Comparison of ENCODE assay signal across 23 cellular contexts in genomic region chr7:77457779-77458178, GRCh38.
"Had no signal": no experiment of that assay in that cellular context is flagged by ENCODE, and none has a peak within 500 bp of the region (broad histone marks: within the 10 kb centered on the region; RNA-seq: fewer than 3 reads in every experiment).

No MANE protein-coding gene starts in this region.

- H3K9me3 ChIP-seq: colonic mucosa, lower lobe of right lung, ovary, sigmoid colon, stomach, testis had no signal

- DNase-seq: activated CD4-positive, alpha-beta T cell treated with anti-CD3 and anti-CD28 coated beads for 1 hour; activated CD8-positive, alpha-beta memory T cell treated with anti-CD3 and anti-CD28 coated beads for 24 hours; activated CD8-positive, alpha-beta memory T cell treated with anti-CD3 and anti-CD28 coated beads, Interleukin-2, amount 50 U/mL, for 48 hours; activated effector memory CD4-positive, alpha-beta T cell treated with anti-CD3 and anti-CD28 coated beads, Interleukin-2, amount 50 U/mL, for 16 hours; activated naive CD4-positive, alpha-beta T cell treated with anti-CD3 and anti-CD28 coated beads, Interleukin-2, amount 50 U/mL, for 16 hours; activated T-cell treated with anti-CD3 and anti-CD28 coated beads, Interleukin-2, amount 50 U/mL, for 48 hours; aorta; brain microvascular endothelial cell; central memory CD4-positive, alpha-beta T cell; colonic mucosa; hypothalamus; islet precursor cell; lower lobe of right lung; natural killer cell; ovary; sigmoid colon; stimulated activated CD4-positive, alpha-beta T cell treated with anti-CD3 and anti-CD28 coated beads, Interleukin-4, amount 100 ng/mL, for 24 hours; stomach; testis had no signal

- H3K4me1 Mint-ChIP-seq: stimulated activated effector memory CD8-positive, alpha-beta T cell treated with anti-CD3 and anti-CD28 coated beads, Interleukin-12 subunit alpha, Interleukin-12 subunit beta, amount 100 ng/mL, for 72 hours had no signal

- H3K27ac ChIP-seq: brain microvascular endothelial cell, colonic mucosa, lower lobe of right lung, ovary, sigmoid colon, stomach, testis, WERI-Rb-1 had no signal

- H3K4me3 Mint-ChIP-seq: natural killer cell; stimulated activated effector memory CD8-positive, alpha-beta T cell treated with anti-CD3 and anti-CD28 coated beads, Interleukin-12 subunit alpha, Interleukin-12 subunit beta, amount 100 ng/mL, for 72 hours; type B pancreatic cell had no signal

- H3K4me1 ChIP-seq: colonic mucosa, testis had no signal

- ATAC-seq: lower lobe of right lung; natural killer cell; stimulated activated effector memory CD8-positive, alpha-beta T cell treated with anti-CD3 and anti-CD28 coated beads, Interleukin-12 subunit alpha, Interleukin-12 subunit beta, amount 100 ng/mL, for 72 hours had no signal

- FAIRE-seq: frontal cortex had no signal

- H3K36me3 Mint-ChIP-seq: natural killer cell; stimulated activated effector memory CD8-positive, alpha-beta T cell treated with anti-CD3 and anti-CD28 coated beads, Interleukin-12 subunit alpha, Interleukin-12 subunit beta, amount 100 ng/mL, for 72 hours; type B pancreatic cell had no signal

- H3K27me3 Mint-ChIP-seq: type B pancreatic cell had no signal

- H3K4me3 ChIP-seq: colonic mucosa, lower lobe of right lung, ovary, sigmoid colon, stomach, testis had no signal

- H3K27ac Mint-ChIP-seq: natural killer cell; stimulated activated effector memory CD8-positive, alpha-beta T cell treated with anti-CD3 and anti-CD28 coated beads, Interleukin-12 subunit alpha, Interleukin-12 subunit beta, amount 100 ng/mL, for 72 hours; type B pancreatic cell had no signal
